9 cellular contexts compared by ENCODE assay signal in genomic region chr11:119584193-119585037, GRCh38.
DNase-seq lines count a peak whose midpoint lies in the region; ATAC-seq and TF ChIP-seq lines count a peak whose summit lies in the region.
"Had no signal": no experiment of that assay in that cellular context is flagged by ENCODE, and none has a peak within 500 bp of the region (broad histone marks: within the 10 kb centered on the region; RNA-seq: fewer than 3 reads in every experiment).

No MANE protein-coding gene starts in this region.

- H3K27me3 Mint-ChIP-seq in activated B cell treated with CpG ODN at 0.5 μM for 24 hours (peaks cover 39% of the 10 kb centered on the region), neural progenitor cell (ENCODE audit: insufficient read depth, low read depth) (peaks cover 10% of the 10 kb centered on the region)

- ATAC-seq in activated B cell treated with CpG ODN at 0.5 μM for 24 hours (ENCODE audit: low read depth) (no peak), gastroesophageal sphincter (peak; percentile 52)

- H4K20me1 ChIP-seq in neural progenitor cell (ENCODE audit: low read depth), result no peaks in the 10 kb centered on the region

- H3K4me3 ChIP-seq in gastroesophageal sphincter, result peak overlapping the region; percentile 28 to 52
- peak overlapping the region; percentile 60 for H3K4me3 ChIP-seq in neural progenitor cell

- H3K9me3 Mint-ChIP-seq in activated B cell treated with CpG ODN at 0.5 μM for 24 hours (no peaks in the 10 kb centered on the region), neural progenitor cell (peaks cover 10% of the 10 kb centered on the region)
- H3K9me3 Mint-ChIP-seq: T-helper 1 cell treated with Interleukin-12 subunit alpha and Interleukin-12 subunit beta and Interleukin-4 antibody, amounts not matched to agents 30 μg/mL and 1 μg/mL, for 36 hours had no signal

- H3K9me3 ChIP-seq in gastroesophageal sphincter, result no peaks in the 10 kb centered on the region
- no peaks in the 10 kb centered on the region for H3K9me3 ChIP-seq in neural progenitor cell (ENCODE audit: low read depth)

- peak overlapping the region; percentile 41 for H2AFZ ChIP-seq in neural progenitor cell (replicated peaks)

- peak overlapping the region; percentile 89 for H3K4me2 ChIP-seq in neural progenitor cell

- H3K9ac ChIP-seq in neural progenitor cell, result no peak overlapping the region

- H3K27me3 ChIP-seq in gastroesophageal sphincter, result peaks cover 32% of the 10 kb centered on the region
- H3K27me3 ChIP-seq in neural progenitor cell, result peaks cover 25% of the 10 kb centered on the region

- POLR2A ChIA-PET in activated B cell treated with CpG ODN at 0.5 μM for 24 hours (lab: Charles Lee), result no interaction called here

- TF ChIP-seq POLR2A in gastroesophageal sphincter (IDR thresholded peaks at IDR 0.05), result no peak

- H3K79me2 ChIP-seq in neural progenitor cell (ENCODE audit: low read depth), result no peaks in the 10 kb centered on the region

- intact Hi-C loops in activated B cell treated with CpG ODN at 0.5 μM for 24 hours (cut with micrococcal nuclease), result no loop called here

- no peak for TF ChIP-seq CTCF in activated B cell treated with CpG ODN at 0.5 μM for 24 hours (IDR thresholded peaks at IDR 0.05)
- no peak for TF ChIP-seq CTCF in gastroesophageal sphincter (IDR thresholded peaks at IDR 0.05)
- TF ChIP-seq CTCF in neural progenitor cell (IDR thresholded peaks at IDR 0.05), result no peak

- no peaks in the 10 kb centered on the region for H3K36me3 Mint-ChIP-seq in activated B cell treated with CpG ODN at 0.5 μM for 24 hours (ENCODE audit: low read depth)
- peaks cover 5% of the 10 kb centered on the region for H3K36me3 Mint-ChIP-seq in neural progenitor cell

- peaks cover 18% of the 10 kb centered on the region for H3F3A ChIP-seq in neural progenitor cell (ENCODE audit: low read depth)

- H3K4me3 Mint-ChIP-seq in activated B cell treated with CpG ODN at 0.5 μM for 24 hours (peak overlapping the region; percentile 41), neural progenitor cell (peak overlapping the region; percentile 89)
- H3K4me3 Mint-ChIP-seq: T-helper 1 cell treated with Interleukin-12 subunit alpha and Interleukin-12 subunit beta and Interleukin-4 antibody, amounts not matched to agents 30 μg/mL and 1 μg/mL, for 36 hours had no signal

- WGBS in gastroesophageal sphincter (ENCODE audit: low coverage in 1 of 2), 2 donors, result 0 to 2% methylated on average over 5 to 13 of the region's 56 CpGs

- H3K27ac ChIP-seq in gastroesophageal sphincter (peak overlapping the region in 1 of 4 donors; percentile 49), neural progenitor cell (peak overlapping the region; percentile 31)

- in situ Hi-C loops in G401 (cut with HindIII; ENCODE audit: low sequenced_read_pairs), result no loop called here

- peak; percentile 38 for DNase-seq in GDM1 (lab: John Stamatoyannopoulos, UW)
- DNase-seq in NCI-H1436 treated with DMSO at 0.1 percent for 48 hours (lab: John Stamatoyannopoulos, UW), result peak; percentile 38
- no peak for DNase-seq in activated B cell treated with CpG ODN at 0.5 μM for 24 hours
- DNase-seq in neural progenitor cell (ENCODE audit: low spot score), result peak; percentile 95
- DNase-seq in T-helper 1 cell, result no peak
- no peak for DNase-seq in G401 (ENCODE audit: low spot score)
- no peak for DNase-seq in stimulated activated CD4-positive, alpha-beta T cell treated with anti-CD3 and anti-CD28 coated beads, Interleukin-4, amount 100 ng/mL, for 4 hours

- H3K4me1 ChIP-seq in gastroesophageal sphincter (peaks cover 0 to 17% (median 7%) of the 10 kb centered on the region in 3 donors), neural progenitor cell (peaks cover 13% of the 10 kb centered on the region)

- CTCF ChIA-PET in activated B cell treated with CpG ODN at 0.5 μM for 24 hours (lab: Charles Lee), result no interaction called here

- H3K4me1 Mint-ChIP-seq in activated B cell treated with CpG ODN at 0.5 μM for 24 hours, result peaks cover 13% of the 10 kb centered on the region
- peaks cover 27% of the 10 kb centered on the region for H3K4me1 Mint-ChIP-seq in neural progenitor cell

- H3K36me3 ChIP-seq in gastroesophageal sphincter (no peaks in the 10 kb centered on the region), neural progenitor cell (no peaks in the 10 kb centered on the region)

- TF ChIP-seq EP300 in gastroesophageal sphincter (IDR thresholded peaks at IDR 0.05), result no peak

- no peak overlapping the region for H3K27ac Mint-ChIP-seq in activated B cell treated with CpG ODN at 0.5 μM for 24 hours
- H3K27ac Mint-ChIP-seq in neural progenitor cell, result peak overlapping the region; percentile 91
- H3K27ac Mint-ChIP-seq: T-helper 1 cell treated with Interleukin-12 subunit alpha and Interleukin-12 subunit beta and Interleukin-4 antibody, amounts not matched to agents 30 μg/mL and 1 μg/mL, for 36 hours had no signal

Comparison
In these comparisons a context has a peak if more than half of its experiments do, and no peak if none do; other contexts are left out.
1. DNase-seq: peak in GDM1 (single experiment), NCI-H1436 treated with DMSO at 0.1 percent for 48 hours (single experiment) and neural progenitor cell (single experiment); none in activated B cell treated with CpG ODN at 0.5 μM for 24 hours (single experiment), T-helper 1 cell (0 of 5), G401 (single experiment) and stimulated activated CD4-positive, alpha-beta T cell treated with anti-CD3 and anti-CD28 coated beads, Interleukin-4, amount 100 ng/mL, for 4 hours (0 of 2).